In genomic region chr14:46574976-46575375, GRCh38 we compare ENCODE assay signal across 26 cellular contexts.
"Had no signal": no experiment of that assay in that cellular context is flagged by ENCODE, and none has a peak within 500 bp of the region (broad histone marks: within the 10 kb centered on the region; RNA-seq: fewer than 3 reads in every experiment).

No MANE protein-coding gene starts in this region.

- FAIRE-seq: TTC549 had no signal

- H3K9me3 ChIP-seq: MG63 had no signal

- H3K4me3 Mint-ChIP-seq: activated CD4-positive, alpha-beta memory T cell treated with anti-CD3 and anti-CD28 coated beads, Interleukin-2, amount 10 ng/mL, durations not matched to agents 7 days and 5 days; activated CD4-positive, alpha-beta T cell treated with anti-CD3 and anti-CD28 coated beads for 36 hours; activated naive CD4-positive, alpha-beta T cell treated with anti-CD3 and anti-CD28 coated beads for 36 hours; activated naive CD8-positive, alpha-beta T cell; activated T-helper 17 cell treated with anti-CD3 and anti-CD28 coated beads, Interleukin-2, amount 50 U/mL, for 72 hours; T-cell had no signal

- H3K9me3 Mint-ChIP-seq: activated T-helper 17 cell treated with anti-CD3 and anti-CD28 coated beads, Interleukin-2, amount 50 U/mL, for 72 hours had no signal

- H3K4me2 ChIP-seq: KMS-11, PC-9 had no signal

- H2AFZ ChIP-seq: PC-9 had no signal

- H3K36me3 ChIP-seq: MG63 had no signal

- H3K36me3 Mint-ChIP-seq: activated naive CD8-positive, alpha-beta T cell; T-cell had no signal

- H3K27me3 Mint-ChIP-seq: activated CD4-positive, alpha-beta memory T cell treated with anti-CD3 and anti-CD28 coated beads, Interleukin-2, amount 10 ng/mL, durations not matched to agents 7 days and 5 days; activated CD4-positive, alpha-beta T cell treated with anti-CD3 and anti-CD28 coated beads for 36 hours; activated naive CD8-positive, alpha-beta T cell; activated T-helper 17 cell treated with anti-CD3 and anti-CD28 coated beads, Interleukin-2, amount 50 U/mL, for 72 hours; T-cell had no signal

- H3K27ac Mint-ChIP-seq: activated CD4-positive, alpha-beta memory T cell treated with anti-CD3 and anti-CD28 coated beads, Interleukin-2, amount 10 ng/mL, durations not matched to agents 7 days and 5 days; activated CD4-positive, alpha-beta T cell treated with anti-CD3 and anti-CD28 coated beads for 36 hours; activated naive CD4-positive, alpha-beta T cell treated with anti-CD3 and anti-CD28 coated beads for 36 hours; activated naive CD8-positive, alpha-beta T cell; activated T-helper 17 cell treated with anti-CD3 and anti-CD28 coated beads, Interleukin-2, amount 50 U/mL, for 72 hours; T-cell had no signal

- H3K27ac ChIP-seq: KMS-11, PC-9, SK-N-MC, VCaP had no signal

- H3K9ac ChIP-seq: KMS-11 had no signal

- H3K4me3 ChIP-seq: MG63, PC-9, SK-N-MC had no signal

- H3K27me3 ChIP-seq: MG63 had no signal

- H3K4me1 Mint-ChIP-seq: activated CD4-positive, alpha-beta memory T cell treated with anti-CD3 and anti-CD28 coated beads, Interleukin-2, amount 10 ng/mL, durations not matched to agents 7 days and 5 days; activated CD4-positive, alpha-beta T cell treated with anti-CD3 and anti-CD28 coated beads for 36 hours; activated T-helper 17 cell treated with anti-CD3 and anti-CD28 coated beads, Interleukin-2, amount 50 U/mL, for 72 hours; T-cell had no signal

- DNase-seq: activated CD4-positive, alpha-beta memory T cell treated with anti-CD3 and anti-CD28 coated beads, Interleukin-2, amount 10 ng/mL, durations not matched to agents 7 days and 5 days; activated CD4-positive, alpha-beta T cell treated with anti-CD3 and anti-CD28 coated beads for 36 hours; activated CD4-positive, alpha-beta T cell treated with anti-CD3 and anti-CD28 coated beads, Interleukin-2, amount 50 U/mL, for 1 hour; activated gamma-delta T cell; activated naive CD4-positive, alpha-beta T cell treated with anti-CD3 and anti-CD28 coated beads for 36 hours; activated T-cell treated with anti-CD3 and anti-CD28 coated beads for 4 hours; activated T-cell treated with anti-CD3 and anti-CD28 coated beads, Interleukin-2, amount 50 U/mL, for 48 hours; amygdala; MG63; NCI-H1092 treated with DMSO at 0.1 percent for 48 hours; NCI-H1417 treated with DMSO at 0.1 percent for 48 hours; NCI-H1694; NCI-H2029 treated with DMSO at 0.1 percent for 48 hours; NCI-H345; NCI-H510A; PC-9; SIG-M5; T-cell; T-helper 2 cell; T1000 had no signal
